Comparison of ENCODE assay signal across 7 cellular contexts in the genomic region with DNA sequence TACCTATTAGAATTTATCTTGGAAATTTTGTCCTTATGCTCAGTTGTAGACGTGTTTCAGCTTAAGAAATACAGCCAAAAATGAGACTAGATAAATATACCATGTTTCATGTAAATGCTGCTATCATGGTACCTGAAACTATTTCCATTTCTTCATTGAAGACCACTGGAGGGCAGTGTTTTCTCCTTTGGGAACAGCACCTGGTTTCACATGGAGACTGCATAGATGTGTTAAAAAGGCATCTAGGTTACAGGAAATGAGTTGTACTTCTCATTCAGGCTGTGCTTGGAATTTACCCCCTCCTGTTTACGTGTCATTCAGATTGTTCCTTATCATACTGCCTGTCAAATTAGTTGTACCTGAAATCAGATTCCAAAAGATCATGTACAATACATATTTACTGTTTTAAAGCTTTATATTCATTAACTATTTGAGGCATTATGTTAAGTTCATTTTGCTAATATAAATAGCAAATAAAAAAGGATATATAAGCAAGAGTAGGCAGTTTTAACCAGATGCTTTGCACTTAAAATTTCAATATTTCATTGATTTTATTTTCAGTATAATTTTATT. TPM values are rescaled to one million over a fixed set of nuclear protein-coding genes. Genes with fewer than 3 reads are reported as not detected.
DNase-seq lines count a peak whose midpoint lies in the region; ATAC-seq and TF ChIP-seq lines count a peak whose summit lies in the region.

No MANE protein-coding gene starts in this region.

- H3K9me2 ChIP-seq in OCI-LY7 (ENCODE audit: insufficient read depth, low read length), result no peaks in the 10 kb centered on the region

- peak; percentile 89 for TF ChIP-seq CTCF in OCI-LY7 (conservative IDR thresholded peaks at IDR 0.05; ENCODE audit: low read length)

- no peak overlapping the region for H4K8ac ChIP-seq in trophoblast cell (ENCODE audit: low read depth, low read length)

- no peaks in the 10 kb centered on the region for H4K20me1 ChIP-seq in OCI-LY7 (ENCODE audit: insufficient read depth, low read length)

- WGBS in trophoblast cell (ENCODE audit: extremely low coverage, insufficient coverage, insufficient read length), result no CpG with 5 or more reads among the region's 2 CpGs

- H3K79me1 ChIP-seq in trophoblast cell (ENCODE audit: low read length), result no peaks in the 10 kb centered on the region

- H4K91ac ChIP-seq in trophoblast cell (ENCODE audit: low read depth, low read length), result no peak overlapping the region

- intact Hi-C loops in OCI-LY7 (cut with micrococcal nuclease; ENCODE audit: unreplicated experiment), result loop anchor here (2.0 kb wide), 1 partner anchor 22 kb away; no protein-coding TSS in a partner anchor
- intact Hi-C loops in activated T-helper 2 cell treated with anti-CD3 and anti-CD28 coated beads, Interferon-gamma antibody, Interleukin-2, Interleukin-4, amounts not matched to agents 10 μg/mL and 5 μg/mL and 100 μg/mL, durations not matched to agents 14 hours and 24 hours and 36 hours (cut with micrococcal nuclease), result no loop called here

- no peak overlapping the region for H3K4me3 Mint-ChIP-seq in effector memory CD8-positive, alpha-beta T cell
- no peak overlapping the region for H3K4me3 Mint-ChIP-seq in activated T-helper 2 cell treated with anti-CD3 and anti-CD28 coated beads, Interferon-gamma antibody, Interleukin-2, Interleukin-4, amounts not matched to agents 10 μg/mL and 5 μg/mL and 100 μg/mL, durations not matched to agents 14 hours and 24 hours and 36 hours (ENCODE audit: low read depth)

- peaks cover 2 to 10% of the 10 kb centered on the region in 2 donors for H3K4me1 Mint-ChIP-seq in effector memory CD8-positive, alpha-beta T cell (ENCODE audit: low read depth in 2 of 2)
- peaks cover 19% of the 10 kb centered on the region for H3K4me1 Mint-ChIP-seq in activated T-helper 2 cell treated with anti-CD3 and anti-CD28 coated beads, Interferon-gamma antibody, Interleukin-2, Interleukin-4, amounts not matched to agents 10 μg/mL and 5 μg/mL and 100 μg/mL, durations not matched to agents 14 hours and 24 hours and 36 hours (ENCODE audit: low read depth)

- no TSS peak for BruUV-seq in OCI-LY7 (replicated peaks; lab: Mats Ljungman, UMichigan)

- POLR2A ChIA-PET in OCI-LY7 (lab: Charles Lee), result interaction anchor here (0.6 to 1.7 kb wide), 3 partner anchors 14 to 85 kb away, joined by 3 to 10 read pairs (median 5); no protein-coding TSS in a partner anchor

- H3K4me1 ChIP-seq in OCI-LY7 (ENCODE audit: insufficient read depth, low read length, poor library complexity, severe bottlenecking), result peaks cover 15% of the 10 kb centered on the region
- H3K4me1 ChIP-seq in trophoblast cell (ENCODE audit: control insufficient read depth in 1 of 2, insufficient read depth in 2 of 2, low read length in 2 of 2), result no peaks in the 10 kb centered on the region

- DNase-seq in EL (peak; percentile 48), HuH-7 (ENCODE audit: low spot score) (peak; percentile 89), OCI-LY7 (ENCODE audit: low spot score) (peak; percentile 70), trophoblast cell (peak; percentile 53 to 88)
- no peak for DNase-seq in effector memory CD8-positive, alpha-beta T cell
- no peak for DNase-seq in activated T-helper 2 cell treated with anti-CD3 and anti-CD28 coated beads, Interferon-gamma antibody, Interleukin-2, Interleukin-4, amounts not matched to agents 10 μg/mL and 5 μg/mL and 100 μg/mL, durations not matched to agents 14 hours and 24 hours and 36 hours (ENCODE audit: low spot score)

- H4K12ac ChIP-seq in trophoblast cell (ENCODE audit: low read depth, low read length), result no peak overlapping the region

- no peaks in the 10 kb centered on the region for H3K36me3 Mint-ChIP-seq in effector memory CD8-positive, alpha-beta T cell (ENCODE audit: insufficient read depth)
- peaks cover 14% of the 10 kb centered on the region for H3K36me3 Mint-ChIP-seq in activated T-helper 2 cell treated with anti-CD3 and anti-CD28 coated beads, Interferon-gamma antibody, Interleukin-2, Interleukin-4, amounts not matched to agents 10 μg/mL and 5 μg/mL and 100 μg/mL, durations not matched to agents 14 hours and 24 hours and 36 hours (ENCODE audit: low read depth)

- peaks cover 3% of the 10 kb centered on the region; the same call in 1 of the 2 replicates for H3K79me2 ChIP-seq in OCI-LY7 (ENCODE audit: insufficient read depth, low read depth, low read length)
- no peaks in the 10 kb centered on the region for H3K79me2 ChIP-seq in trophoblast cell (ENCODE audit: control insufficient read depth, insufficient read depth, low read length, poor library complexity)

- no peaks in the 10 kb centered on the region for H3K27me3 ChIP-seq in trophoblast cell (ENCODE audit: insufficient read depth, low read length)

- peaks cover 0 to 9% of the 10 kb centered on the region in 2 donors for H3K27me3 Mint-ChIP-seq in effector memory CD8-positive, alpha-beta T cell
- no peaks in the 10 kb centered on the region for H3K27me3 Mint-ChIP-seq in activated T-helper 2 cell treated with anti-CD3 and anti-CD28 coated beads, Interferon-gamma antibody, Interleukin-2, Interleukin-4, amounts not matched to agents 10 μg/mL and 5 μg/mL and 100 μg/mL, durations not matched to agents 14 hours and 24 hours and 36 hours (ENCODE audit: low read depth)

- no peaks in the 10 kb centered on the region for H3K9me3 ChIP-seq in OCI-LY7 (ENCODE audit: low read length)
- no peaks in the 10 kb centered on the region for H3K9me3 ChIP-seq in trophoblast cell (ENCODE audit: insufficient read depth, low read depth, low read length)

- no peak overlapping the region for H3K27ac Mint-ChIP-seq in effector memory CD8-positive, alpha-beta T cell
- H3K27ac Mint-ChIP-seq in activated T-helper 2 cell treated with anti-CD3 and anti-CD28 coated beads, Interferon-gamma antibody, Interleukin-2, Interleukin-4, amounts not matched to agents 10 μg/mL and 5 μg/mL and 100 μg/mL, durations not matched to agents 14 hours and 24 hours and 36 hours, result no peak overlapping the region

- H3K36me3 ChIP-seq in OCI-LY7 (ENCODE audit: insufficient read depth, low read length) (no peaks in the 10 kb centered on the region; the same call in 1 of the 2 replicates), trophoblast cell (ENCODE audit: control insufficient read depth in 1 of 2, insufficient read depth in 2 of 2, low read length in 2 of 2) (no peaks in the 10 kb centered on the region)

- no peak overlapping the region for H3K4ac ChIP-seq in trophoblast cell (ENCODE audit: low read depth, low read length)

- no peak overlapping the region for H3K23ac ChIP-seq in trophoblast cell (ENCODE audit: low read length)

- peak; percentile 64 for ATAC-seq in GM21367 (IDR thresholded peaks at IDR 0.05; ENCODE audit: unreplicated experiment)
- ATAC-seq in effector memory CD8-positive, alpha-beta T cell (replicated peaks), result peak; percentile 64

- no peak overlapping the region for H2BK5ac ChIP-seq in trophoblast cell (ENCODE audit: low read depth, low read length, poor library complexity)

- no peak overlapping the region for H2AK5ac ChIP-seq in trophoblast cell (ENCODE audit: low read length)

- H2BK120ac ChIP-seq in trophoblast cell (ENCODE audit: insufficient read depth, low read length, poor library complexity), result no peak overlapping the region

- H3K27ac ChIP-seq in OCI-LY7 (ENCODE audit: low read depth, low read length, poor library complexity, severe bottlenecking), result no peak overlapping the region
- no peak overlapping the region for H3K27ac ChIP-seq in trophoblast cell (ENCODE audit: low read depth, low read length)

- no peak overlapping the region for H3K14ac ChIP-seq in trophoblast cell (ENCODE audit: low read length)

- H3K18ac ChIP-seq in trophoblast cell (ENCODE audit: low read length), result no peak overlapping the region

- H2AFZ ChIP-seq in OCI-LY7 (ENCODE audit: low read length) (no peak overlapping the region), trophoblast cell (ENCODE audit: insufficient read depth, low read length, poor library complexity) (no peak overlapping the region)

- H2BK12ac ChIP-seq in trophoblast cell (ENCODE audit: low read length), result no peak overlapping the region

- H3K4me3 ChIP-seq in OCI-LY7 (ENCODE audit: low read depth, low read length, poor library complexity, severe bottlenecking) (no peak overlapping the region), trophoblast cell (ENCODE audit: low read depth, low read length) (no peak overlapping the region)

- H3K9ac ChIP-seq in trophoblast cell (ENCODE audit: low read length), result no peak overlapping the region

- H3K4me2 ChIP-seq in OCI-LY7 (ENCODE audit: low read length), result 0 out of 2 replicates have a peak overlapping the region, but pooled peaks have one; percentile 29
- no peak overlapping the region for H3K4me2 ChIP-seq in trophoblast cell (ENCODE audit: low read length)

- H3K9me3 Mint-ChIP-seq in effector memory CD8-positive, alpha-beta T cell, result no peaks in the 10 kb centered on the region
- no peaks in the 10 kb centered on the region for H3K9me3 Mint-ChIP-seq in activated T-helper 2 cell treated with anti-CD3 and anti-CD28 coated beads, Interferon-gamma antibody, Interleukin-2, Interleukin-4, amounts not matched to agents 10 μg/mL and 5 μg/mL and 100 μg/mL, durations not matched to agents 14 hours and 24 hours and 36 hours

- CTCF ChIA-PET in OCI-LY7 (lab: Charles Lee; ENCODE audit: unreplicated experiment), result interaction anchor here (1.0 kb wide), 2 partner anchors 10 to 112 kb away, joined by 3 read pairs; no protein-coding TSS in a partner anchor

RNA-seq across cellular contexts. Expression of a gene that starts 57.3 kb away (rescaled TPM):
- 49.2 and 65.6 TPM in 2 replicates for total RNA-seq in OCI-LY7 (2014; rRNA removed; shearing (Covaris generic))
- total RNA-seq in OCI-LY7 (2022), result 72.3 and 84.3 TPM in 2 replicates
- polyA plus RNA-seq in trophoblast cell (2013), result 70.0 and 75.1 TPM in 2 replicates
- total RNA-seq in activated T-helper 2 cell treated with anti-CD3 and anti-CD28 coated beads, Interferon-gamma antibody, Interleukin-2, Interleukin-4, amounts not matched to agents 10 μg/mL and 5 μg/mL and 100 μg/mL, durations not matched to agents 14 hours and 24 hours and 36 hours, result 106 and 110 TPM in 2 replicates

Comparison
In these comparisons a context has a peak if more than half of its experiments do, and no peak if none do; other contexts are left out.
1. DNase-seq: peak in EL (single experiment), HuH-7 (single experiment), OCI-LY7 (single experiment) and trophoblast cell (2 of 2); none in effector memory CD8-positive, alpha-beta T cell (0 of 3) and activated T-helper 2 cell treated with anti-CD3 and anti-CD28 coated beads, Interferon-gamma antibody, Interleukin-2, Interleukin-4, amounts not matched to agents 10 μg/mL and 5 μg/mL and 100 μg/mL, durations not matched to agents 14 hours and 24 hours and 36 hours (single experiment).